ENCODE assay signal across 8 cellular contexts in genomic region chr12:69052613-69053408, GRCh38.
DNase-seq lines count a peak whose midpoint lies in the region; ATAC-seq and TF ChIP-seq lines count a peak whose summit lies in the region.

No MANE protein-coding gene starts in this region.

- ATAC-seq in HG03159 (IDR thresholded peaks at IDR 0.05; ENCODE audit: unreplicated experiment) (peak; percentile 53), lung (ENCODE audit: insufficient read depth, low FRiP score) (peak; percentile 70), HG02763 (IDR thresholded peaks at IDR 0.05; ENCODE audit: unreplicated experiment) (no peak), HG03097 (IDR thresholded peaks at IDR 0.05; ENCODE audit: low FRiP score, unreplicated experiment) (no peak)

- H3K27ac ChIP-seq in lung (ENCODE audit: low read depth in 1 of 2, low read length in 1 of 2) (peak overlapping the region in 1 of 2 donors; percentile 24), testis (no peak overlapping the region)

- WGBS in lung, 2 donors = 46 to 66% methylated on average over 8 of the region's 8 CpGs
- 57 to 60% methylated on average over 8 of the region's 8 CpGs for WGBS in testis, 2 donors

- no peak overlapping the region for H3K4me3 ChIP-seq in lung
- H3K4me3 ChIP-seq in testis = no peak overlapping the region

- H3K4me1 ChIP-seq in lung (ENCODE audit: control insufficient read depth in 2 of 2, insufficient read depth in 2 of 2, low read length in 2 of 2) (peaks cover 0 to 4% of the 10 kb centered on the region in 2 donors), testis (peaks cover 4% of the 10 kb centered on the region)

- no peak for TF ChIP-seq CTCF in lung (IDR thresholded peaks at IDR 0.05; ENCODE audit: control extremely low read depth, extremely low read depth)
- TF ChIP-seq CTCF in testis (IDR thresholded peaks at IDR 0.05) = no peak

- H3K27me3 ChIP-seq in lung (ENCODE audit: control insufficient read depth, insufficient read depth) (no peaks in the 10 kb centered on the region), testis (no peaks in the 10 kb centered on the region)

- no peak for TF ChIP-seq POLR2A in testis (IDR thresholded peaks at IDR 0.05)

- intact Hi-C loops in testis (cut with DNase I; ENCODE audit: low total_unique reads) = no loop called here

- DNase-seq in AG08396 (ENCODE audit: low spot score) (peak; percentile 54), lung (ENCODE audit: low spot score) (peak; percentile 40), testis (no peak), GF-D8 (lab: John Stamatoyannopoulos, UW) (no peak)
- DNase-seq in activated T-helper 9 cell treated with anti-CD3 and anti-CD28 coated beads, Interleukin-2, amount 50 U/mL, for 16 hours (ENCODE audit: low read depth) = peak; percentile 29

- H3K36me3 ChIP-seq in lung (ENCODE audit: control insufficient read depth in 2 of 2, insufficient read depth in 2 of 2, low read length in 2 of 2) = no peaks in the 10 kb centered on the region
- no peaks in the 10 kb centered on the region for H3K36me3 ChIP-seq in testis (ENCODE audit: low read depth, missing control alignments)

- H3K9me3 ChIP-seq in lung (ENCODE audit: control insufficient read depth in 2 of 2, insufficient read depth in 1 of 2, low read length in 1 of 2) (no peaks in the 10 kb centered on the region), testis (no peaks in the 10 kb centered on the region)

Comparison
In these comparisons a context has a peak if more than half of its experiments do, and no peak if none do; other contexts are left out.
1. DNase-seq: peak in AG08396 (single experiment), activated T-helper 9 cell treated with anti-CD3 and anti-CD28 coated beads, Interleukin-2, amount 50 U/mL, for 16 hours (single experiment) and lung (single experiment); none in testis (single experiment) and GF-D8 (single experiment).
2. ATAC-seq: peak in HG03159 (single experiment) and lung (single experiment); none in HG02763 (single experiment) and HG03097 (single experiment).